ENCODE assay signal across 8 cellular contexts in the genomic region with DNA sequence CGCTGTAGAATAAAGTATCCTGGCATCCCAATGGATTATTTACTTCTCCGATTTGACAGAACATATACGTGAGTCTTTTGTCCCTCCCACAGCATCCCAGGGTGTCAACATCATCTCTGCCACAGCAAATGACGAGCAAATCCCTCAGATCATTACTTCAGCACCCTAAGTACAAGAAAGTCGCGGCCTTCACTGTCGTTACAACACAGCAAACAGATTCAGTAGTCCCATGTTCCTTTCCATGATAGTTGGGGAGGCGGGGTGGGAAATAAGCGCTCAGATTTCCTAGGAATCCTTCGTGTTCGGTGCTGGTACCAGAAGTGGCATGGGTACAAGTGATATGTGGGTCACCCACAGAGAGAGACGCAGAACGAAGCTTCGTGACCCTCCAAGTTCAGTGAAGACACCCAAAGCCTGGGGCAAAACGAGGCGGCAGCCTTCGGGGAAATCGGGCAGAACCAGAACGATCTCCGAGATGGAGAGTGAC. TPM values are rescaled to one million over a fixed set of nuclear protein-coding genes. Genes with fewer than 3 reads are reported as not detected.
DNase-seq lines count a peak whose midpoint lies in the region; TF ChIP-seq lines count a peak whose summit lies in the region.

No MANE protein-coding gene starts in this region.

- no peaks in the 10 kb centered on the region for H3K36me3 ChIP-seq in mucosa of rectum (ENCODE audit: control insufficient read depth in 2 of 2, insufficient read depth in 2 of 2, low read length in 2 of 2)

- H3K27ac Mint-ChIP-seq in type B pancreatic cell: peak overlapping the region; percentile 79

- peaks cover 9% of the 10 kb centered on the region for H3K27me3 Mint-ChIP-seq in type B pancreatic cell

- peaks cover 8 to 15% of the 10 kb centered on the region in 2 donors for H3K4me1 ChIP-seq in mucosa of rectum (ENCODE audit: control insufficient read depth in 2 of 2, insufficient read depth in 2 of 2, low read length in 2 of 2)

- H3K36me3 Mint-ChIP-seq in type B pancreatic cell: no peaks in the 10 kb centered on the region

- H3K9me3 ChIP-seq in mucosa of rectum (ENCODE audit: control insufficient read depth in 2 of 2, low read length in 2 of 2): no peaks in the 10 kb centered on the region

- DNase-seq in DMS79 treated with DMSO at 0.1 percent for 48 hours (lab: John Stamatoyannopoulos, UW): peak; percentile 9
- DNase-seq in DMS79 (lab: John Stamatoyannopoulos, UW): no peak
- peak; percentile 23 for DNase-seq in LoVo (ENCODE audit: low spot score)
- peak; percentile 6 to 10 for DNase-seq in activated CD4-positive, alpha-beta T cell treated with anti-CD3 and anti-CD28 coated beads for 4 hours
- no peak for DNase-seq in epithelial cell of prostate (ENCODE audit: low read depth, low spot score)
- no peak for DNase-seq in type B pancreatic cell (ENCODE audit: extremely low spot score, unreplicated experiment)
- DNase-seq in NK-92 treated with Interleukin-12 subunit alpha and Interleukin-12 subunit beta, amount 100 ng/mL, for 24 hours (lab: John Stamatoyannopoulos, UW): no peak

- peaks cover 9% of the 10 kb centered on the region for H3K4me1 Mint-ChIP-seq in type B pancreatic cell (ENCODE audit: unreplicated experiment)

- H3K27me3 ChIP-seq in mucosa of rectum (ENCODE audit: control insufficient read depth in 2 of 2, insufficient read depth in 2 of 2, low read length in 2 of 2): no peaks in the 10 kb centered on the region

- H3K9ac ChIP-seq in mucosa of rectum (ENCODE audit: low read depth in 1 of 2, low read length in 2 of 2): peak overlapping the region; percentile 74 to 76

- H3K4me3 ChIP-seq in mucosa of rectum (ENCODE audit: low read length in 2 of 2): peak overlapping the region; percentile 81 to 95

- H3K9me3 Mint-ChIP-seq in type B pancreatic cell: no peaks in the 10 kb centered on the region

- TF ChIP-seq CTCF in type B pancreatic cell (conservative IDR thresholded peaks at IDR 0.05): no peak

- H3K27ac ChIP-seq in epithelial cell of prostate: peak overlapping the region; percentile 70
- H3K27ac ChIP-seq in mucosa of rectum (ENCODE audit: low read depth in 2 of 2, low read length in 2 of 2): peak overlapping the region; percentile 64 to 84

- peak overlapping the region; percentile 96 for H3K4me3 Mint-ChIP-seq in type B pancreatic cell

RNA-seq across cellular contexts. Expression of gene TTBK2, which starts 0.7 kb away (rescaled TPM):
- total RNA-seq in type B pancreatic cell (ENCODE audit: low replicate concordance): 8.0 and 16.1 TPM in 2 replicates

Comparison
In these comparisons a context has a peak if more than half of its experiments do, and no peak if none do; other contexts are left out.
1. DNase-seq: peak in DMS79 treated with DMSO at 0.1 percent for 48 hours (single experiment), LoVo (single experiment) and activated CD4-positive, alpha-beta T cell treated with anti-CD3 and anti-CD28 coated beads for 4 hours (2 of 2); none in DMS79 (single experiment), epithelial cell of prostate (single experiment), type B pancreatic cell (single experiment) and NK-92 treated with Interleukin-12 subunit alpha and Interleukin-12 subunit beta, amount 100 ng/mL, for 24 hours (single experiment).